11 cellular contexts compared by ENCODE assay signal in the genomic region with DNA sequence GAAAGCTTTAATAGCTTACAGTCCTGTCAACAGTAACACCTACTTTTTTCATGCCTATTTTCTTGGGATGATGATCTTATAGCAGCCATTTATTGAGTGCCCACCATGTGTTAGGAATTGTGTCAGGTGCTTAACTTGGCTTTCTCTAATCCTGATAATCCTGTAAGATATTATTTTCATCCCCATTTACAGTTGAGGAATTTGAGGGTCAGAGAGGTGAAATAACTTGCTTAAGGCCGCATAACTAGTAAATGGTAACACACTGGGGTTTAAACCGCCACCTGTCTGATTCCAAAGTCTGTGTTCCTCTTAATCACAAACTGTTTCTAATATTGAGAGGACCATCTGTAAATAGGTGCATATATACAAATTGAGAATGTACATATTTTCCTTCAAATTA.
"Had no signal": no experiment of that assay in that cellular context is flagged by ENCODE, and none has a peak within 500 bp of the region (broad histone marks: within the 10 kb centered on the region; RNA-seq: fewer than 3 reads in every experiment).

No MANE protein-coding gene starts in this region.

- H3K27ac ChIP-seq: skin epidermis had no signal

- H3K27me3 Mint-ChIP-seq: activated naive CD4-positive, alpha-beta T cell treated with anti-CD3 and anti-CD28 coated beads, Interleukin-2, amount 50 U/mL, for 24 hours; brain; dendritic cell treated with granulocyte-macrophage colony-stimulating factor and Interleukin-4, amounts not matched to agents 40 ng/mL and 50 ng/mL, for 4 days had no signal

- ATAC-seq: left ventricle myocardium superior had no signal

- DNase-seq: activated CD4-positive, alpha-beta T cell treated with anti-CD3 and anti-CD28 coated beads, Interleukin-2, amount 50 U/mL, for 1 hour; activated CD4-positive, CD25-positive, alpha-beta regulatory T cell; amygdala; cerebellar nuclear complex; left ventricle myocardium superior; mesendoderm; retina had no signal

- H3K4me3 ChIP-seq: skin epidermis had no signal

- H3K9me3 Mint-ChIP-seq: activated naive CD4-positive, alpha-beta T cell treated with anti-CD3 and anti-CD28 coated beads, Interleukin-2, amount 50 U/mL, for 24 hours; dendritic cell treated with granulocyte-macrophage colony-stimulating factor and Interleukin-4, amounts not matched to agents 40 ng/mL and 50 ng/mL, for 4 days had no signal

- H3K27ac Mint-ChIP-seq: activated naive CD4-positive, alpha-beta T cell treated with anti-CD3 and anti-CD28 coated beads, Interleukin-2, amount 50 U/mL, for 24 hours; brain; dendritic cell treated with granulocyte-macrophage colony-stimulating factor and Interleukin-4, amounts not matched to agents 40 ng/mL and 50 ng/mL, for 4 days had no signal

- H3K4me3 Mint-ChIP-seq: activated naive CD4-positive, alpha-beta T cell treated with anti-CD3 and anti-CD28 coated beads, Interleukin-2, amount 50 U/mL, for 24 hours; brain; dendritic cell treated with granulocyte-macrophage colony-stimulating factor and Interleukin-4, amounts not matched to agents 40 ng/mL and 50 ng/mL, for 4 days had no signal
